ENCODE assay signal across 9 cellular contexts in genomic region chr21:32826317-32827167, GRCh38. TPM values are rescaled to one million over a fixed set of nuclear protein-coding genes. Genes with fewer than 3 reads are reported as not detected.
DNase-seq lines count a peak whose midpoint lies in the region; ATAC-seq and TF ChIP-seq lines count a peak whose summit lies in the region.
"Had no signal": no experiment of that assay in that cellular context is flagged by ENCODE, and none has a peak within 500 bp of the region (broad histone marks: within the 10 kb centered on the region; RNA-seq: fewer than 3 reads in every experiment).

No MANE protein-coding gene starts in this region.

- H3K9ac ChIP-seq in Loucy (ENCODE audit: low read depth, low read length, poor library complexity, severe bottlenecking) (no peak overlapping the region), mammary epithelial cell (ENCODE audit: insufficient read depth, low read length) (no peak overlapping the region)

- H3K9me2 ChIP-seq in Loucy (replicated peaks; ENCODE audit: low read depth, low read length): no peaks in the 10 kb centered on the region

- H3K79me2 ChIP-seq in Loucy (ENCODE audit: insufficient read depth, low read length) (no peaks in the 10 kb centered on the region), mammary epithelial cell (ENCODE audit: insufficient read depth, low read length) (no peaks in the 10 kb centered on the region)

- intact Hi-C loops in mammary epithelial cell (cut with micrococcal nuclease): loop anchor here (1.0 to 5.0 kb wide), 3 partner anchors 54 to 173 kb away; partner anchors contain the start of gene PAXBP1

- H3K4me3 ChIP-seq in AG09309 (ENCODE audit: control insufficient read depth, low read depth, low read length) (no peak overlapping the region), Loucy (ENCODE audit: low read length, poor library complexity, severe bottlenecking) (no peak overlapping the region), SJCRH30 (no peak overlapping the region), mammary epithelial cell (replicated peaks in 1 of 3; ENCODE audit: insufficient read depth in 1 of 3, low read depth in 2 of 3, low read length in 3 of 3) (no peak overlapping the region)

- H3K4me1 ChIP-seq in Loucy (ENCODE audit: insufficient read depth, low read length, poor library complexity, severe bottlenecking): no peaks in the 10 kb centered on the region
- H3K4me1 ChIP-seq in SJCRH30: no peaks in the 10 kb centered on the region
- H3K4me1 ChIP-seq in mammary epithelial cell (ENCODE audit: insufficient read depth, low read length): no peaks in the 10 kb centered on the region

- CTCF ChIA-PET in mammary epithelial cell (lab: Charles Lee; ENCODE audit: low non-redundant PET): interaction anchor here (0.6 kb wide), 2 partner anchors 33 to 536 kb away, joined by 3 read pairs; no protein-coding TSS in a partner anchor

- in situ Hi-C loops in mammary epithelial cell (cut with MboI; ENCODE audit: low sequenced_read_pairs in 2 of 2): loop anchor here (10.0 kb wide), 1 partner anchor 172 kb away; no protein-coding TSS in a partner anchor

- no TSS peak for BruUV-seq in mammary epithelial cell (replicated peaks; lab: Mats Ljungman, UMichigan)

- ATAC-seq in GM19467 (IDR thresholded peaks at IDR 0.05; ENCODE audit: unreplicated experiment): no peak

- TF ChIP-seq CTCF in AG09309 (IDR thresholded peaks at IDR 0.05; ENCODE audit: control insufficient read depth, insufficient read depth, low read depth, low read length, missing control alignments) (peak; percentile 67), GM12873 (IDR thresholded peaks at IDR 0.05; ENCODE audit: insufficient read depth, low read depth, low read length, missing control alignments) (peak; percentile 75), Loucy (conservative IDR thresholded peaks at IDR 0.05; ENCODE audit: low read length) (peak; percentile 79), mammary epithelial cell (conservative IDR thresholded peaks at IDR 0.05 in 1 of 2, IDR thresholded peaks at IDR 0.05 in 1 of 2; ENCODE audit: extremely low read depth in 1 of 2, insufficient read depth in 1 of 2, low read depth in 1 of 2, low read length in 2 of 2) (peak; percentile 50 to 74)

- H3K27me3 ChIP-seq in Loucy (ENCODE audit: insufficient read depth, low read length, poor library complexity, severe bottlenecking) (no peaks in the 10 kb centered on the region), SJCRH30 (0 out of 2 replicates have a peak, but pooled peaks cover 2% of the 10 kb centered on the region), mammary epithelial cell (ENCODE audit: insufficient read depth, low read length) (no peaks in the 10 kb centered on the region), layer of hippocampus (ENCODE audit: control insufficient read depth, insufficient read depth, low read length) (no peaks in the 10 kb centered on the region)
- H3K27me3 ChIP-seq: neutrophil had no signal

- H4K20me1 ChIP-seq in Loucy (ENCODE audit: insufficient read depth, low read length, poor library complexity, severe bottlenecking): no peaks in the 10 kb centered on the region
- H4K20me1 ChIP-seq in mammary epithelial cell (ENCODE audit: insufficient read depth, low read length): no peaks in the 10 kb centered on the region

- H2AFZ ChIP-seq in Loucy (ENCODE audit: low read length) (no peak overlapping the region), mammary epithelial cell (ENCODE audit: low read depth, low read length) (no peak overlapping the region)

- DNase-seq in AG09309 (ENCODE audit: low read depth) (no peak), SJCRH30 (peak; percentile 27 to 68), mammary epithelial cell (peak; percentile 38), substantia nigra (lab: John Stamatoyannopoulos, UW) (peak in 34 of 49 donors; percentile 2 to 77 (median 22))

- H3K4me2 ChIP-seq in Loucy (ENCODE audit: low read depth, low read length, poor library complexity, severe bottlenecking) (no peak overlapping the region), mammary epithelial cell (ENCODE audit: insufficient read depth, low read depth, low read length) (no peak overlapping the region)

- H3F3A ChIP-seq in Loucy (ENCODE audit: low read depth): no peaks in the 10 kb centered on the region

- H3K27ac ChIP-seq in SJCRH30 (no peak overlapping the region), mammary epithelial cell (ENCODE audit: insufficient read depth, low read depth, low read length) (no peak overlapping the region), layer of hippocampus (ENCODE audit: low read depth, low read length) (peak overlapping the region; percentile 17), substantia nigra (ENCODE audit: low read depth, low read length, poor library complexity, severe bottlenecking) (peak overlapping the region; percentile 54)
- H3K27ac ChIP-seq: neutrophil had no signal

- dilution Hi-C loops in mammary epithelial cell (cut with HindIII; ENCODE audit: low sequenced_read_pairs): no loop called here

- H3K36me3 ChIP-seq in Loucy (ENCODE audit: insufficient read depth, low read length) (no peaks in the 10 kb centered on the region), SJCRH30 (no peaks in the 10 kb centered on the region), mammary epithelial cell (ENCODE audit: insufficient read depth, low read length) (no peaks in the 10 kb centered on the region)
- H3K36me3 ChIP-seq: neutrophil had no signal

- 38% methylated on average over 8 of the region's 9 CpGs for WGBS in mammary epithelial cell (ENCODE audit: low coverage, missing lambda C conversion rate)

- H3K9me3 ChIP-seq in Loucy (ENCODE audit: insufficient read depth, low read depth, low read length) (no peaks in the 10 kb centered on the region), SJCRH30 (replicated peaks) (peaks cover 4% of the 10 kb centered on the region; the same call in 1 of the 2 replicates), mammary epithelial cell (replicated peaks; ENCODE audit: insufficient read depth, low read length) (no peaks in the 10 kb centered on the region)
- H3K9me3 ChIP-seq: neutrophil had no signal

RNA-seq across cellular contexts. Expression of gene PAXBP1, which starts 55.0 kb away (rescaled TPM):
- total RNA-seq in SJCRH30 (2014; rRNA removed; shearing (Covaris generic)): 67.5 and 81.7 TPM in 2 replicates
- 10 to 100 TPM; 23.2 to 29.6 TPM for total RNA-seq in mammary epithelial cell
- polyA plus RNA-seq in mammary epithelial cell: 7.3 TPM
- polyA minus RNA-seq in mammary epithelial cell: 3.9 TPM

Comparison
In these comparisons a context has a peak if more than half of its experiments do, and no peak if none do; other contexts are left out.
1. H3K27ac ChIP-seq: peak in layer of hippocampus (single experiment) and substantia nigra (single experiment); none in SJCRH30 (single experiment) and mammary epithelial cell (single experiment).
2. Peak in every context shown above with its lines, with median percentiles within 50 percentile points of each other: CTCF ChIP-seq.